In genomic region chr2:126913881-126914495, GRCh38 we compare ENCODE assay signal across 28 cellular contexts. TPM values are rescaled to one million over a fixed set of nuclear protein-coding genes. Genes with fewer than 3 reads are reported as not detected.
A peak's percentile ranks its signal among the peaks of the same experiment; 100 is the strongest.
DNase-seq lines count a peak whose midpoint lies in the region; FAIRE-seq and TF ChIP-seq lines count a peak whose summit lies in the region.
"Had no signal": no experiment of that assay in that cellular context is flagged by ENCODE, and none has a peak within 500 bp of the region (broad histone marks: within the 10 kb centered on the region; RNA-seq: fewer than 3 reads in every experiment).

No MANE protein-coding gene starts in this region.

- H3K4me3 ChIP-seq in right atrium auricular region (no peak overlapping the region), left ventricle myocardium inferior (no peak overlapping the region), spleen (no peak overlapping the region), small intestine (ENCODE audit: low read depth in 1 of 2, low read length in 2 of 2) (no peak overlapping the region), mesenchymal stem cell (ENCODE audit: insufficient read depth in 1 of 2, low read depth in 1 of 2, low read length in 2 of 2) (no peak overlapping the region)
- H3K4me3 ChIP-seq: PC-9, SJSA1 had no signal

- H3K9ac ChIP-seq in mesenchymal stem cell (ENCODE audit: low read length), result no peak overlapping the region

- no peak overlapping the region for H2AFZ ChIP-seq in mesenchymal stem cell (ENCODE audit: low read depth, low read length)
- H2AFZ ChIP-seq: PC-9 had no signal

- no peak overlapping the region for H3K18ac ChIP-seq in mesenchymal stem cell (ENCODE audit: low read depth in 1 of 2, low read length in 2 of 2)

- no peak overlapping the region for H3K23ac ChIP-seq in mesenchymal stem cell (ENCODE audit: low read length in 2 of 2)

- H3K36me3 ChIP-seq in right atrium auricular region, result no peaks in the 10 kb centered on the region
- H3K36me3 ChIP-seq in left ventricle myocardium inferior, result no peaks in the 10 kb centered on the region
- no peaks in the 10 kb centered on the region for H3K36me3 ChIP-seq in spleen
- H3K36me3 ChIP-seq in small intestine (ENCODE audit: control insufficient read depth in 2 of 2, insufficient read depth in 2 of 2, low read length in 2 of 2), result no peaks in the 10 kb centered on the region
- no peaks in the 10 kb centered on the region for H3K36me3 ChIP-seq in mesenchymal stem cell (ENCODE audit: control insufficient read depth in 1 of 2, insufficient read depth in 2 of 2, low read depth in 1 of 2, low read length in 2 of 2)
- H3K36me3 ChIP-seq: BE2C, SJSA1 had no signal

- no peak overlapping the region for H3K4me2 ChIP-seq in mesenchymal stem cell (ENCODE audit: low read length, poor library complexity, severe bottlenecking)
- H3K4me2 ChIP-seq: PC-9 had no signal

- no peak overlapping the region for H2BK12ac ChIP-seq in mesenchymal stem cell (ENCODE audit: low read length in 2 of 2)

- H3K79me1 ChIP-seq in mesenchymal stem cell (replicated peaks; ENCODE audit: low read length, poor library complexity, severe bottlenecking), result no peaks in the 10 kb centered on the region

- intact Hi-C loops in left ventricle myocardium inferior (cut with micrococcal nuclease) (no loop called here), spleen (cut with DNase I; ENCODE audit: low total_unique reads) (no loop called here)

- TF ChIP-seq CTCF in right atrium auricular region (IDR thresholded peaks at IDR 0.05), result no peak
- no peak for TF ChIP-seq CTCF in left ventricle myocardium inferior (IDR thresholded peaks at IDR 0.05; ENCODE audit: borderline replicate concordance)
- no peak for TF ChIP-seq CTCF in spleen (IDR thresholded peaks at IDR 0.05 in 8 of 11, conservative IDR thresholded peaks at IDR 0.05 in 3 of 11)

- H2BK5ac ChIP-seq in mesenchymal stem cell (ENCODE audit: low read depth, low read length, poor library complexity, severe bottlenecking), result no peak overlapping the region

- DNase-seq in right atrium auricular region (ENCODE audit: low spot score), result peak; percentile 28
- DNase-seq in left ventricle myocardium inferior, result no peak
- DNase-seq in mucosa of gallbladder (ENCODE audit: low spot score), result peak; percentile 1
- peak; percentile 36 for DNase-seq in spleen
- DNase-seq in small intestine, result no peak
- no peak for DNase-seq in NCI-H526 treated with DMSO at 0.1 percent for 48 hours (lab: John Stamatoyannopoulos, UW)
- no peak for DNase-seq in mesenchymal stem cell
- DNase-seq: 8988T; ACHN; BE2C; CD8-positive, alpha-beta memory T cell; DMS79 treated with DMSO at 0.1 percent for 48 hours; NCI-H1092; NCI-H1417 treated with DMSO at 0.1 percent for 48 hours; NCI-H2081 treated with DMSO at 0.1 percent for 48 hours; NCI-H345; NCI-H510A treated with DMSO at 0.1 percent for 48 hours; NCI-H774; NK-92 treated with Interleukin-12 subunit alpha and Interleukin-12 subunit beta, amount 100 ng/mL, for 24 hours; PC-9 had no signal

- no peak overlapping the region for H3K4ac ChIP-seq in mesenchymal stem cell (ENCODE audit: low read depth in 1 of 2, low read length in 2 of 2)

- peak overlapping the region in 1 of 2 experiments; percentile 20 for H3K14ac ChIP-seq in mesenchymal stem cell (ENCODE audit: low read length in 2 of 2)

- H3K27me3 ChIP-seq in right atrium auricular region (no peaks in the 10 kb centered on the region), left ventricle myocardium inferior (ENCODE audit: low read depth) (peaks cover 31% of the 10 kb centered on the region), spleen (replicated peaks in 1 of 7) (peaks cover 0 to 9% (median 0%) of the 10 kb centered on the region in 7 donors), small intestine (ENCODE audit: control insufficient read depth in 2 of 2, insufficient read depth in 2 of 2, low read length in 2 of 2) (no peaks in the 10 kb centered on the region), mesenchymal stem cell (ENCODE audit: control insufficient read depth in 1 of 2, insufficient read depth in 1 of 2, low read length in 2 of 2) (peaks cover 0 to 10% of the 10 kb centered on the region in 2 experiments)
- H3K27me3 ChIP-seq: BE2C, SJSA1 had no signal

- no peak overlapping the region for H4K8ac ChIP-seq in mesenchymal stem cell (ENCODE audit: low read length)

- H3K4me1 ChIP-seq in right atrium auricular region (no peaks in the 10 kb centered on the region), left ventricle myocardium inferior (no peaks in the 10 kb centered on the region), spleen (no peaks in the 10 kb centered on the region), small intestine (ENCODE audit: control insufficient read depth in 2 of 2, insufficient read depth in 1 of 2, low read depth in 1 of 2, low read length in 1 of 2) (no peaks in the 10 kb centered on the region), mesenchymal stem cell (ENCODE audit: control insufficient read depth, insufficient read depth, low read depth, low read length) (no peaks in the 10 kb centered on the region)
- H3K4me1 ChIP-seq: BE2C, SJSA1 had no signal

- H2AK5ac ChIP-seq in mesenchymal stem cell (ENCODE audit: low read length, severe bottlenecking), result no peak overlapping the region

- TF ChIP-seq POLR2A in spleen (IDR thresholded peaks at IDR 0.05), result no peak

- no peaks in the 10 kb centered on the region for H3K9me3 ChIP-seq in right atrium auricular region
- no peaks in the 10 kb centered on the region for H3K9me3 ChIP-seq in left ventricle myocardium inferior (replicated peaks)
- peaks cover 0 to 3% (median 0%) of the 10 kb centered on the region in 8 donors for H3K9me3 ChIP-seq in spleen
- H3K9me3 ChIP-seq in small intestine (ENCODE audit: control insufficient read depth, low read depth), result no peaks in the 10 kb centered on the region
- H3K9me3 ChIP-seq in mesenchymal stem cell (ENCODE audit: control insufficient read depth, low read length), result no peaks in the 10 kb centered on the region
- H3K9me3 ChIP-seq: BE2C, SJSA1 had no signal

- H3K27ac ChIP-seq in right atrium auricular region, result no peak overlapping the region
- no peak overlapping the region for H3K27ac ChIP-seq in left ventricle myocardium inferior (replicated peaks)
- H3K27ac ChIP-seq in spleen, result no peak overlapping the region
- H3K27ac ChIP-seq in small intestine (ENCODE audit: low read depth in 1 of 2, low read length in 1 of 2), result no peak overlapping the region
- no peak overlapping the region for H3K27ac ChIP-seq in mesenchymal stem cell (ENCODE audit: low read length, poor library complexity, severe bottlenecking)
- H3K27ac ChIP-seq: PC-9, SJSA1 had no signal

- H2BK15ac ChIP-seq in mesenchymal stem cell (ENCODE audit: low read depth, poor library complexity, severe bottlenecking), result no peak overlapping the region

- WGBS in spleen, 5 donors, result 78 to 89% (median 85%) methylated on average over 9 of the region's 9 CpGs
- WGBS in small intestine, 3 donors, result 84 to 88% (median 87%) methylated on average over 9 of the region's 9 CpGs
- WGBS in mesenchymal stem cell, result 76% methylated on average over 9 of the region's 9 CpGs

- H4K91ac ChIP-seq in mesenchymal stem cell (ENCODE audit: low read length), result no peak overlapping the region

- FAIRE-seq in small intestine (lab: Jason Lieb, UNC), result no peak
- FAIRE-seq: GM12892, GM19239, H54 had no signal

- no peak overlapping the region for H2BK120ac ChIP-seq in mesenchymal stem cell (ENCODE audit: low read depth, low read length)

RNA-seq across cellular contexts. Expression of gene TEX51, which starts 15.3 kb away (rescaled TPM):
- not detected for total RNA-seq in right atrium auricular region
- not detected for total RNA-seq in left ventricle myocardium inferior
- total RNA-seq in mucosa of gallbladder, result not detected
- not detected for total RNA-seq in spleen
- polyA plus RNA-seq in spleen, result not detected
- polyA plus RNA-seq in small intestine, result not detected
- polyA plus RNA-seq in mesenchymal stem cell (2013, experiment 1 of 2), result not detected
- not detected for polyA plus RNA-seq in mesenchymal stem cell (2013, experiment 2 of 2)
- total RNA-seq: CD8-positive, alpha-beta memory T cell; HT-29; PC-9; Right ventricle myocardium inferior; RPMI7951; SJSA1 had no signal
- polyA plus RNA-seq: CD14-positive monocyte; CD8-positive, alpha-beta memory T cell had no signal

Comparison
In these comparisons a context has a peak if more than half of its experiments do, and no peak if none do; other contexts are left out.
1. DNase-seq: peak in right atrium auricular region (single experiment), mucosa of gallbladder (single experiment) and spleen (single experiment); none in left ventricle myocardium inferior (single experiment), small intestine (single experiment), NCI-H526 treated with DMSO at 0.1 percent for 48 hours (single experiment) and mesenchymal stem cell (single experiment).